23 cellular contexts compared by ENCODE assay signal in the genomic region with DNA sequence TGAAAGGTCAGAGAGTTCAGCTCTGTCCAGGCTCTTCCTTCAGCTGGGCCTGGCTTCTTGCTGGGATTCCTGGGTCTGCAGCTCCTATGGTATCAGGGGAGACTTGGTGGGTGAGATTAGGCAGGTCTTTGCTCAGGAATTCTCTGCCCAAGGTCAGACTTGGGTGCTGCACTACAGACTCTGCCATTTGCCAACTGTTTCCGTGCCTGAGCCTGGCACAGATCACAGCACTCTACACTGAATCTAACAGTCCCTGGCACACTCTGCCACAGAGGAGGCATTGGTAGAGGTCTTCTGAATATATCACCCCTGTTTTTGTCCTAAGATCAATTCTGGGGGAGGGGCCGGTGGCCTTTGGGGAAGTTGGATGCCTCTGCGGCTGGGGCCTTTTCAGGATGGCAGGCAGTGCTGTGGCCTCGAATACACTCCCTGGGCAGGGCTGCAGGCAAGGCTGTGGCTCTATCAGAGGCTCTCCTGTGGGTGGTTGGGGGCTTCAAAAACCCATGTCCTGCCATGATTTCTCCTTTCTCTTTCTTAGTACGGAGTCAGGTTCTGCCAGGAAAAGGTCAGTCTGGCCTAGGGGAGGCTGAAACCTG.
DNase-seq lines count a peak whose midpoint lies in the region; ATAC-seq lines count a peak whose summit lies in the region.
"Had no signal": no experiment of that assay in that cellular context is flagged by ENCODE, and none has a peak within 500 bp of the region (broad histone marks: within the 10 kb centered on the region; RNA-seq: fewer than 3 reads in every experiment).

No MANE protein-coding gene starts in this region.

- peaks cover 13 to 19% of the 10 kb centered on the region in 2 experiments for H3K36me3 ChIP-seq in trophoblast cell (ENCODE audit: control insufficient read depth in 1 of 2, insufficient read depth in 2 of 2, low read length in 2 of 2)

- no peak overlapping the region for H3K23ac ChIP-seq in trophoblast cell (ENCODE audit: low read length)

- H4K91ac ChIP-seq in trophoblast cell (ENCODE audit: low read depth, low read length) = peak overlapping the region; percentile 21

- H3K79me1 ChIP-seq in trophoblast cell (ENCODE audit: low read length) = no peaks in the 10 kb centered on the region

- peak overlapping the region; percentile 33 for H2BK120ac ChIP-seq in trophoblast cell (ENCODE audit: insufficient read depth, low read length, poor library complexity)

- peak overlapping the region; percentile 26 for H2BK12ac ChIP-seq in trophoblast cell (ENCODE audit: low read length)

- no peaks in the 10 kb centered on the region for H3K9me3 Mint-ChIP-seq in activated CD4-positive, alpha-beta T cell treated with anti-CD3 and anti-CD28 coated beads, Interleukin-2, amount 10 ng/mL, durations not matched to agents 7 days and 5 days
- H3K9me3 Mint-ChIP-seq: CD4-positive, alpha-beta T cell had no signal

- H3K4me1 ChIP-seq in trophoblast cell (ENCODE audit: control insufficient read depth in 1 of 2, insufficient read depth in 2 of 2, low read length in 2 of 2) = peaks cover 15% of the 10 kb centered on the region in 2 experiments
- H3K4me1 ChIP-seq: BLaER1 had no signal

- H3K4me2 ChIP-seq in trophoblast cell (ENCODE audit: low read length) = no peak overlapping the region
- H3K4me2 ChIP-seq: BLaER1 had no signal

- H3K4ac ChIP-seq in trophoblast cell (ENCODE audit: low read depth, low read length) = peak overlapping the region; percentile 41

- no peak overlapping the region for H4K8ac ChIP-seq in trophoblast cell (ENCODE audit: low read depth, low read length)

- no peak overlapping the region for H2AFZ ChIP-seq in trophoblast cell (ENCODE audit: insufficient read depth, low read length, poor library complexity)

- ATAC-seq in left ventricle myocardium superior = peak; percentile 96

- no peaks in the 10 kb centered on the region for H3K4me1 Mint-ChIP-seq in activated CD4-positive, alpha-beta T cell treated with anti-CD3 and anti-CD28 coated beads, Interleukin-2, amount 10 ng/mL, durations not matched to agents 7 days and 5 days

- H3K27ac Mint-ChIP-seq in activated CD4-positive, alpha-beta T cell treated with anti-CD3 and anti-CD28 coated beads, Interleukin-2, amount 10 ng/mL, durations not matched to agents 7 days and 5 days = peak overlapping the region; percentile 68
- H3K27ac Mint-ChIP-seq: CD4-positive, alpha-beta T cell had no signal

- H3K27ac ChIP-seq in trophoblast cell (ENCODE audit: low read depth, low read length) = no peak overlapping the region
- H3K27ac ChIP-seq: 22Rv1, BLaER1 had no signal

- no peaks in the 10 kb centered on the region for H3K27me3 ChIP-seq in trophoblast cell (ENCODE audit: insufficient read depth, low read length)
- H3K27me3 ChIP-seq: BLaER1 had no signal

- peak overlapping the region; percentile 18 for H4K12ac ChIP-seq in trophoblast cell (ENCODE audit: low read depth, low read length)

- peaks cover 4% of the 10 kb centered on the region for H3K9me3 ChIP-seq in trophoblast cell (ENCODE audit: insufficient read depth, low read depth, low read length)
- H3K9me3 ChIP-seq: BLaER1, Caco-2 had no signal

- WGBS in trophoblast cell (ENCODE audit: extremely low coverage, insufficient coverage, insufficient read length) = no CpG with 5 or more reads among the region's 5 CpGs

- POLR2A ChIA-PET in activated CD4-positive, alpha-beta T cell treated with anti-CD3 and anti-CD28 coated beads, Interleukin-2, amount 10 ng/mL, durations not matched to agents 7 days and 5 days (lab: Charles Lee) = no interaction called here

- no peaks in the 10 kb centered on the region for H3K79me2 ChIP-seq in trophoblast cell (ENCODE audit: control insufficient read depth, insufficient read depth, low read length, poor library complexity)

- no peak overlapping the region for H3K14ac ChIP-seq in trophoblast cell (ENCODE audit: low read length)

- H3K18ac ChIP-seq in trophoblast cell (ENCODE audit: low read length) = no peak overlapping the region

- H2AK5ac ChIP-seq in trophoblast cell (ENCODE audit: low read length) = peak overlapping the region; percentile 60

- no peak overlapping the region for H3K9ac ChIP-seq in trophoblast cell (ENCODE audit: low read length)
- H3K9ac ChIP-seq: BLaER1 had no signal

- H3K4me3 Mint-ChIP-seq in activated CD4-positive, alpha-beta T cell treated with anti-CD3 and anti-CD28 coated beads, Interleukin-2, amount 10 ng/mL, durations not matched to agents 7 days and 5 days = no peak overlapping the region
- H3K4me3 Mint-ChIP-seq: CD4-positive, alpha-beta T cell had no signal

- H3K36me3 Mint-ChIP-seq in activated CD4-positive, alpha-beta T cell treated with anti-CD3 and anti-CD28 coated beads, Interleukin-2, amount 10 ng/mL, durations not matched to agents 7 days and 5 days (ENCODE audit: low read depth) = no peaks in the 10 kb centered on the region

- CTCF ChIA-PET in activated CD4-positive, alpha-beta T cell treated with anti-CD3 and anti-CD28 coated beads, Interleukin-2, amount 10 ng/mL, durations not matched to agents 7 days and 5 days (lab: Charles Lee) = interaction anchor here (1.4 kb wide), 1 partner anchor 13 kb away, joined by 4 read pairs; no protein-coding TSS in a partner anchor

- intact Hi-C loops in left ventricle myocardium superior (cut with micrococcal nuclease) = no loop called here

- DNase-seq in activated CD4-positive, alpha-beta T cell treated with anti-CD3 and anti-CD28 coated beads, Interleukin-2, amount 10 ng/mL, durations not matched to agents 7 days and 5 days = no peak
- no peak for DNase-seq in activated CD4-positive, alpha-beta T cell treated with anti-CD3 and anti-CD28 coated beads, Interleukin-2, amount 50 U/mL, for 1 hour
- DNase-seq in NCI-H774 (lab: John Stamatoyannopoulos, UW) (peak; percentile 6), left ventricle myocardium superior (peak; percentile 35), trophoblast cell (no peak), superior temporal gyrus (ENCODE audit: extremely low spot score) (no peak), NCI-H1436 (lab: John Stamatoyannopoulos, UW) (no peak), NCI-H1105 treated with DMSO at 0.1 percent for 48 hours (lab: John Stamatoyannopoulos, UW) (no peak)
- DNase-seq: ACHN; Caco-2; CD4-positive, alpha-beta T cell; DMS 273 treated with DMSO at 0.1 percent for 48 hours; DND-41; HCEC 1CT; KBM-7; NCI-H1092; NCI-H146; NCI-H2029 treated with DMSO at 0.1 percent for 48 hours; NCI-H226; NCI-H510A treated with DMSO at 0.1 percent for 48 hours; NCI-H748 treated with DMSO at 0.1 percent for 48 hours had no signal

- H3K4me3 ChIP-seq in trophoblast cell (ENCODE audit: low read depth, low read length) = no peak overlapping the region
- H3K4me3 ChIP-seq: BLaER1 had no signal

- H3K27me3 Mint-ChIP-seq in activated CD4-positive, alpha-beta T cell treated with anti-CD3 and anti-CD28 coated beads, Interleukin-2, amount 10 ng/mL, durations not matched to agents 7 days and 5 days = peaks cover 10% of the 10 kb centered on the region

- H2BK5ac ChIP-seq in trophoblast cell (ENCODE audit: low read depth, low read length, poor library complexity) = no peak overlapping the region

Comparison
In these comparisons a context has a peak if more than half of its experiments do, and no peak if none do; other contexts are left out.
1. DNase-seq: peak in NCI-H774 (single experiment) and left ventricle myocardium superior (single experiment); none in activated CD4-positive, alpha-beta T cell treated with anti-CD3 and anti-CD28 coated beads, Interleukin-2, amount 10 ng/mL, durations not matched to agents 7 days and 5 days (single experiment), activated CD4-positive, alpha-beta T cell treated with anti-CD3 and anti-CD28 coated beads, Interleukin-2, amount 50 U/mL, for 1 hour (single experiment), trophoblast cell (0 of 2), superior temporal gyrus (single experiment), NCI-H1436 (single experiment) and NCI-H1105 treated with DMSO at 0.1 percent for 48 hours (single experiment).